Comparison of ENCODE assay signal across 20 cellular contexts in genomic region chr6:132952468-132952867, GRCh38.
A peak's percentile ranks its signal among the peaks of the same experiment; 100 is the strongest.
DNase-seq lines count a peak whose midpoint lies in the region; ATAC-seq, FAIRE-seq and TF ChIP-seq lines count a peak whose summit lies in the region.
"Had no signal": no experiment of that assay in that cellular context is flagged by ENCODE, and none has a peak within 500 bp of the region (broad histone marks: within the 10 kb centered on the region; RNA-seq: fewer than 3 reads in every experiment).

No MANE protein-coding gene starts in this region.

- H3K4me1 Mint-ChIP-seq in brain: peaks cover 47% of the 10 kb centered on the region
- H3K4me1 Mint-ChIP-seq in stimulated activated effector memory CD8-positive, alpha-beta T cell treated with anti-CD3 and anti-CD28 coated beads, Interleukin-12 subunit alpha, Interleukin-12 subunit beta, amount 100 ng/mL, for 72 hours: no peaks in the 10 kb centered on the region
- H3K4me1 Mint-ChIP-seq: CD8-positive, alpha-beta memory T cell had no signal

- H3K9ac ChIP-seq in liver (ENCODE audit: low read depth in 1 of 2, low read length in 2 of 2): no peak overlapping the region
- H3K9ac ChIP-seq: SK-N-SH had no signal

- no peak for TF ChIP-seq POLR2A in A549 (IDR thresholded peaks at IDR 0.05; ENCODE audit: low read length)

- peak in 1 of 2 experiments; percentile 13 for DNase-seq in A549 (ENCODE audit: low read depth in 1 of 2, low spot score in 1 of 2)
- peak; percentile 55 for DNase-seq in MG63
- no peak for DNase-seq in tibial artery
- DNase-seq in hypothalamus (lab: John Stamatoyannopoulos, UW): no peak
- no peak for DNase-seq in stimulated activated effector memory CD8-positive, alpha-beta T cell treated with anti-CD3 and anti-CD28 coated beads, Interleukin-12 subunit alpha, Interleukin-12 subunit beta, amount 100 ng/mL, for 72 hours (ENCODE audit: low spot score in 2 of 2)
- no peak for DNase-seq in DMS 273 treated with DMSO at 0.1 percent for 48 hours (lab: John Stamatoyannopoulos, UW)
- DNase-seq: CD8-positive, alpha-beta memory T cell; DMS79; H7; NCI-H1417 treated with DMSO at 0.1 percent for 48 hours; NCI-H1930; NCI-H345; NCI-H526; NK-92 treated with Interleukin-12 subunit alpha and Interleukin-12 subunit beta, amount 100 ng/mL, for 24 hours; Right ventricle myocardium superior; SK-N-SH had no signal

- no peaks in the 10 kb centered on the region for H3K9me3 ChIP-seq in A549
- H3K9me3 ChIP-seq in MG63: no peaks in the 10 kb centered on the region
- no peaks in the 10 kb centered on the region for H3K9me3 ChIP-seq in liver (ENCODE audit: control insufficient read depth in 4 of 4, low read length in 3 of 4)
- no peaks in the 10 kb centered on the region for H3K9me3 ChIP-seq in tibial artery
- H3K9me3 ChIP-seq: SK-N-SH had no signal

- H3K27ac ChIP-seq in A549: no peak overlapping the region
- H3K27ac ChIP-seq in liver (ENCODE audit: low read depth in 1 of 2, low read length in 2 of 2): no peak overlapping the region
- H3K27ac ChIP-seq in tibial artery: no peak overlapping the region

- peaks cover 9% of the 10 kb centered on the region; the same call in 1 of the 3 replicates for H3K4me1 ChIP-seq in A549
- no peaks in the 10 kb centered on the region for H3K4me1 ChIP-seq in liver (ENCODE audit: control insufficient read depth in 4 of 4, insufficient read depth in 4 of 4, low read length in 3 of 4)
- H3K4me1 ChIP-seq in tibial artery: no peaks in the 10 kb centered on the region

- no peaks in the 10 kb centered on the region for H3K27me3 ChIP-seq in MG63
- H3K27me3 ChIP-seq in liver (ENCODE audit: control insufficient read depth in 4 of 4, insufficient read depth in 4 of 4, low read length in 3 of 4): no peaks in the 10 kb centered on the region
- no peaks in the 10 kb centered on the region for H3K27me3 ChIP-seq in tibial artery

- intact Hi-C loops in tibial artery (cut with DNase I; ENCODE audit: low total_unique reads): no loop called here

- FAIRE-seq in A549 (lab: Jason Lieb, UNC): no peak
- FAIRE-seq: D721Med, RCC 7860 had no signal

- H3K36me3 ChIP-seq in MG63 (no peaks in the 10 kb centered on the region), liver (ENCODE audit: control insufficient read depth in 4 of 4, insufficient read depth in 3 of 4, low read depth in 1 of 4, low read length in 3 of 4) (no peaks in the 10 kb centered on the region), tibial artery (no peaks in the 10 kb centered on the region)

- TF ChIP-seq RAD21 in A549 (conservative IDR thresholded peaks at IDR 0.05 in 1 of 2, IDR thresholded peaks at IDR 0.05 in 1 of 2) (no peak), liver (IDR thresholded peaks at IDR 0.05) (no peak)

- CTCF ChIA-PET in A549 (lab: Yijun Ruan, JAX): interaction anchor here (3.4 kb wide), 1 partner anchor 10 kb away, joined by 26 read pairs; no protein-coding TSS in a partner anchor

- no peaks in the 10 kb centered on the region for H3K9me3 Mint-ChIP-seq in brain
- H3K9me3 Mint-ChIP-seq in stimulated activated effector memory CD8-positive, alpha-beta T cell treated with anti-CD3 and anti-CD28 coated beads, Interleukin-12 subunit alpha, Interleukin-12 subunit beta, amount 100 ng/mL, for 72 hours: no peaks in the 10 kb centered on the region
- H3K9me3 Mint-ChIP-seq: CD8-positive, alpha-beta memory T cell had no signal

- ATAC-seq in A549: no peak
- ATAC-seq in stimulated activated effector memory CD8-positive, alpha-beta T cell treated with anti-CD3 and anti-CD28 coated beads, Interleukin-12 subunit alpha, Interleukin-12 subunit beta, amount 100 ng/mL, for 72 hours: no peak

- H3K4me2 ChIP-seq in A549: peak overlapping the region; percentile 7; the same call in 1 of the 3 replicates
- H3K4me2 ChIP-seq: SK-N-SH had no signal

- no peak overlapping the region for H3K4me3 Mint-ChIP-seq in brain
- no peak overlapping the region for H3K4me3 Mint-ChIP-seq in stimulated activated effector memory CD8-positive, alpha-beta T cell treated with anti-CD3 and anti-CD28 coated beads, Interleukin-12 subunit alpha, Interleukin-12 subunit beta, amount 100 ng/mL, for 72 hours
- H3K4me3 Mint-ChIP-seq: CD8-positive, alpha-beta memory T cell had no signal

- POLR2A ChIA-PET in A549 (lab: Yijun Ruan, JAX): interaction anchor here (0.6 kb wide), 1 partner anchor 692 kb away, joined by 5 read pairs; no protein-coding TSS in a partner anchor

- peak overlapping the region in 3 of 5 experiments; percentile 19 to 92 (median 62) for H3K27ac Mint-ChIP-seq in brain
- no peak overlapping the region for H3K27ac Mint-ChIP-seq in stimulated activated effector memory CD8-positive, alpha-beta T cell treated with anti-CD3 and anti-CD28 coated beads, Interleukin-12 subunit alpha, Interleukin-12 subunit beta, amount 100 ng/mL, for 72 hours
- H3K27ac Mint-ChIP-seq: CD8-positive, alpha-beta memory T cell had no signal

- H3K4me3 ChIP-seq in A549 (no peak overlapping the region), MG63 (no peak overlapping the region), liver (ENCODE audit: low read depth in 1 of 3, low read length in 3 of 3) (no peak overlapping the region), tibial artery (no peak overlapping the region)

- H3K27me3 Mint-ChIP-seq in brain: no peaks in the 10 kb centered on the region

- TF ChIP-seq CTCF in A549 (IDR thresholded peaks at IDR 0.05): no peak
- TF ChIP-seq CTCF in brain (conservative IDR thresholded peaks at IDR 0.05): no peak
- TF ChIP-seq CTCF in liver (IDR thresholded peaks at IDR 0.05; ENCODE audit: low read depth, low read length, missing input control): no peak
- no peak for TF ChIP-seq CTCF in tibial artery (IDR thresholded peaks at IDR 0.05)

- no peak for TF ChIP-seq EP300 in A549 (IDR thresholded peaks at IDR 0.05)

- H3K36me3 Mint-ChIP-seq in brain: no peaks in the 10 kb centered on the region
- no peaks in the 10 kb centered on the region for H3K36me3 Mint-ChIP-seq in stimulated activated effector memory CD8-positive, alpha-beta T cell treated with anti-CD3 and anti-CD28 coated beads, Interleukin-12 subunit alpha, Interleukin-12 subunit beta, amount 100 ng/mL, for 72 hours
- H3K36me3 Mint-ChIP-seq: CD8-positive, alpha-beta memory T cell had no signal

TF ChIP-seq in A549, 52 proteins besides CTCF, POLR2A, EP300 and RAD21:
- no peak for TF ChIP-seq CBX8 (IDR thresholded peaks at IDR 0.05)
- TF ChIP-seq CBX2 (IDR thresholded peaks at IDR 0.05; ENCODE audit: borderline replicate concordance, low read depth): no peak
- TF ChIP-seq HOXA7 (CRISPR knock-in tag; IDR thresholded peaks at IDR 0.05): no peak
- no peak for TF ChIP-seq FOSL2 (IDR thresholded peaks at IDR 0.05)
- TF ChIP-seq FOSL2 (CRISPR knock-in tag; IDR thresholded peaks at IDR 0.05): no peak
- TF ChIP-seq JUN (IDR thresholded peaks at IDR 0.05): no peak
- TF ChIP-seq TP53 (CRISPR knock-in tag; IDR thresholded peaks at IDR 0.05): no peak
- 0 out of 2 replicates have a peak, but pooled peaks have one; percentile 33 for TF ChIP-seq JUNB (IDR thresholded peaks at IDR 0.05)
- TF ChIP-seq RCOR1 (IDR thresholded peaks at IDR 0.05; ENCODE audit: low read depth, low read length): no peak
- no peak for TF ChIP-seq EHMT2 (IDR thresholded peaks at IDR 0.05; ENCODE audit: low read depth)

TF ChIP-seq in liver, 16 proteins besides CTCF, POLR2A, EP300 and RAD21:
- peak; percentile 38 to 57 for TF ChIP-seq HNF4A (conservative IDR thresholded peaks at IDR 0.05)
- no peak for TF ChIP-seq ATF3 (IDR thresholded peaks at IDR 0.05)
- TF ChIP-seq TAF1 (conservative IDR thresholded peaks at IDR 0.05): no peak
- TF ChIP-seq GABPA (IDR thresholded peaks at IDR 0.05 in 1 of 2, conservative IDR thresholded peaks at IDR 0.05 in 1 of 2): no peak
- TF ChIP-seq HNF4G (IDR thresholded peaks at IDR 0.05): peak; percentile 30
- no peak for TF ChIP-seq SP1 (IDR thresholded peaks at IDR 0.05)
- TF ChIP-seq, protein P1, sequence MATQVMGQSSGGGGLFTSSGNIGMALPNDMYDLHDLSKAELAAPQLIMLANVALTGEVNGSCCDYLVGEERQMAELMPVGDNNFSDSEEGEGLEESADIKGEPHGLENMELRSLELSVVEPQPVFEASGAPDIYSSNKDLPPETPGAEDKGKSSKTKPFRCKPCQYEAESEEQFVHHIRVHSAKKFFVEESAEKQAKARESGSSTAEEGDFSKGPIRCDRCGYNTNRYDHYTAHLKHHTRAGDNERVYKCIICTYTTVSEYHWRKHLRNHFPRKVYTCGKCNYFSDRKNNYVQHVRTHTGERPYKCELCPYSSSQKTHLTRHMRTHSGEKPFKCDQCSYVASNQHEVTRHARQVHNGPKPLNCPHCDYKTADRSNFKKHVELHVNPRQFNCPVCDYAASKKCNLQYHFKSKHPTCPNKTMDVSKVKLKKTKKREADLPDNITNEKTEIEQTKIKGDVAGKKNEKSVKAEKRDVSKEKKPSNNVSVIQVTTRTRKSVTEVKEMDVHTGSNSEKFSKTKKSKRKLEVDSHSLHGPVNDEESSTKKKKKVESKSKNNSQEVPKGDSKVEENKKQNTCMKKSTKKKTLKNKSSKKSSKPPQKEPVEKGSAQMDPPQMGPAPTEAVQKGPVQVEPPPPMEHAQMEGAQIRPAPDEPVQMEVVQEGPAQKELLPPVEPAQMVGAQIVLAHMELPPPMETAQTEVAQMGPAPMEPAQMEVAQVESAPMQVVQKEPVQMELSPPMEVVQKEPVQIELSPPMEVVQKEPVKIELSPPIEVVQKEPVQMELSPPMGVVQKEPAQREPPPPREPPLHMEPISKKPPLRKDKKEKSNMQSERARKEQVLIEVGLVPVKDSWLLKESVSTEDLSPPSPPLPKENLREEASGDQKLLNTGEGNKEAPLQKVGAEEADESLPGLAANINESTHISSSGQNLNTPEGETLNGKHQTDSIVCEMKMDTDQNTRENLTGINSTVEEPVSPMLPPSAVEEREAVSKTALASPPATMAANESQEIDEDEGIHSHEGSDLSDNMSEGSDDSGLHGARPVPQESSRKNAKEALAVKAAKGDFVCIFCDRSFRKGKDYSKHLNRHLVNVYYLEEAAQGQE (IDR thresholded peaks at IDR 0.05): no peak
- TF ChIP-seq JUND (IDR thresholded peaks at IDR 0.05): no peak
- TF ChIP-seq NR2F2 (IDR thresholded peaks at IDR 0.05): no peak
